Comparison of ENCODE assay signal across 24 cellular contexts in genomic region chr2:233021771-233022170, GRCh38. TPM values are rescaled to one million over a fixed set of nuclear protein-coding genes. Genes with fewer than 3 reads are reported as not detected.
A peak's percentile ranks its signal among the peaks of the same experiment; 100 is the strongest.
DNase-seq lines count a peak whose midpoint lies in the region; ATAC-seq, FAIRE-seq and TF ChIP-seq lines count a peak whose summit lies in the region.
"Had no signal": no experiment of that assay in that cellular context is flagged by ENCODE, and none has a peak within 500 bp of the region (broad histone marks: within the 10 kb centered on the region; RNA-seq: fewer than 3 reads in every experiment).

No MANE protein-coding gene starts in this region.

- DNase-seq in EL (peak; percentile 31), LHCN-M2 (ENCODE audit: low read depth) (peak; percentile 30), bronchial epithelial cell (ENCODE audit: low read depth) (peak; percentile 12), kidney tubule cell (ENCODE audit: low spot score) (peak; percentile 43), NCI-H146 treated with DMSO at 0.1 percent for 48 hours (lab: John Stamatoyannopoulos, UW; ENCODE audit: unreplicated experiment) (no peak)
- DNase-seq: activated effector memory CD4-positive, alpha-beta T cell treated with Interleukin-2 at 50 U/mL for 16 hours; CD4-positive, CD25-positive, alpha-beta regulatory T cell; DMS153; hippocampal formation; mucosa of descending colon; NCI-H1436 treated with DMSO at 0.1 percent for 48 hours; NCI-H524; nephron progenitor cell; NK-92 treated with Interleukin-12 subunit alpha and Interleukin-12 subunit beta, amount 100 ng/mL, for 24 hours; stimulated activated CD4-positive, alpha-beta T cell treated with anti-CD3 and anti-CD28 coated beads, Interleukin-2, amount 100 ng/mL, for 24 hours; stimulated activated naive B cell treated with anti-CD40 and anti-IgM and Interleukin-4, amounts not matched to agents 10 μg/mL and 1 μg/mL and 100 μg/mL, for 72 hours had no signal

- H3K36me3 ChIP-seq in bronchial epithelial cell (ENCODE audit: control insufficient read depth, insufficient read depth, low read length), result no peaks in the 10 kb centered on the region
- H3K36me3 ChIP-seq: prostate gland, thoracic aorta had no signal

- H3K27me3 ChIP-seq in bronchial epithelial cell (ENCODE audit: control insufficient read depth, insufficient read depth, low read length), result no peaks in the 10 kb centered on the region

- FAIRE-seq in bronchial epithelial cell (lab: Jason Lieb, UNC), result no peak
- FAIRE-seq: endometrium had no signal

- ATAC-seq in GM18867 (IDR thresholded peaks at IDR 0.05; ENCODE audit: unreplicated experiment), result no peak
- no peak for ATAC-seq in GM19035 (IDR thresholded peaks at IDR 0.05; ENCODE audit: unreplicated experiment)
- ATAC-seq in GM19395 (IDR thresholded peaks at IDR 0.05; ENCODE audit: unreplicated experiment), result no peak
- ATAC-seq: mucosa of descending colon; stimulated activated naive B cell treated with anti-CD40 and anti-IgM and Interleukin-4, amounts not matched to agents 10 μg/mL and 1 μg/mL and 100 μg/mL, for 72 hours; WTC11 had no signal

- TF ChIP-seq CTCF in bronchial epithelial cell (IDR thresholded peaks at IDR 0.05; ENCODE audit: insufficient read depth, low read length, severe bottlenecking), result no peak

- H3K4me3 ChIP-seq in bronchial epithelial cell (ENCODE audit: low read depth, low read length), result no peak overlapping the region
- H3K4me3 ChIP-seq: mucosa of descending colon, prostate gland, thoracic aorta had no signal

RNA-seq across cellular contexts. Expression of gene NGEF, which starts 8.7 kb away (rescaled TPM):
- total RNA-seq in LHCN-M2 (2014; rRNA removed), result 0.26 and 0.34 TPM in 2 replicates
- polyA plus RNA-seq in LHCN-M2 (2012), result 0.51 TPM
- 0.53 and 6.1 TPM in 2 replicates for total RNA-seq in bronchial epithelial cell
- total RNA-seq: CD4-positive, CD25-positive, alpha-beta regulatory T cell had no signal

RNA-seq across cellular contexts. Expression of gene NEU2, which starts 10.7 kb away (rescaled TPM):
- not detected in 2 replicates for total RNA-seq in LHCN-M2 (2014; rRNA removed)
- polyA plus RNA-seq in LHCN-M2 (2012), result not detected
- not detected in 2 replicates for total RNA-seq in bronchial epithelial cell
- total RNA-seq: CD4-positive, CD25-positive, alpha-beta regulatory T cell; mucosa of descending colon; prostate gland; skeletal muscle tissue; thoracic aorta; WTC11 had no signal
- polyA plus RNA-seq: CD4-positive, CD25-positive, alpha-beta regulatory T cell had no signal

RNA-seq across cellular contexts. Expression of gene INPP5D, which starts 38.4 kb away (rescaled TPM):
- total RNA-seq in LHCN-M2 (2014; rRNA removed) (0.34 and 2.6 TPM in 2 replicates), bronchial epithelial cell (24.1 and 26.6 TPM in 2 replicates)
- 0.67 TPM for polyA plus RNA-seq in LHCN-M2 (2012)
